ENCODE assay signal across 1 cellular context in the genomic region with DNA sequence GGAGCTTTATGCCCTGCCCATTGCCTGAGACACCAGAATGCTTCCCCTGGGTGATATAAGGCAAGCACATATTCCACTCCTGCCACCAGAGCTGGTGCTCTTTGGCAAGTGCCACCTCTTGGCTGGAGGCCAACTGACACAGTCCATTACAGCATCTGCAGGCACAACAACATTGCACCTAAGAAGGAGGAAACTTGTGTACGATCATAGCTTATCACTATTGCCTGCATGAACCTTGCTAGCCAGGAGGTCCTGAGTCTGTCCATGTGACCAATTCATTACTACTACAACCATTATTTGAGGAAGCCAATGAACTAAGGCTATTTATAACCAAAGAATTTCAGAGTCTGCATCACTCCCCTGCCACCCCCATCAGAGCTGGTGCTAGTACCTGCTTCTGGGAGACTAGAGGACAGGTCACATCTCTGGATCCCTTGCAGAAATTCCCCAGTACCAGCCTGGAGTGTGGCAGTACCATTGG.
TF ChIP-seq lines count a peak whose summit lies in the region.

No MANE protein-coding gene starts in this region.

TF ChIP-seq in HepG2, 621 proteins besides CTCF, POLR2A, EP300 and RAD21 (continued from another document):
- TF ChIP-seq, protein P1, sequence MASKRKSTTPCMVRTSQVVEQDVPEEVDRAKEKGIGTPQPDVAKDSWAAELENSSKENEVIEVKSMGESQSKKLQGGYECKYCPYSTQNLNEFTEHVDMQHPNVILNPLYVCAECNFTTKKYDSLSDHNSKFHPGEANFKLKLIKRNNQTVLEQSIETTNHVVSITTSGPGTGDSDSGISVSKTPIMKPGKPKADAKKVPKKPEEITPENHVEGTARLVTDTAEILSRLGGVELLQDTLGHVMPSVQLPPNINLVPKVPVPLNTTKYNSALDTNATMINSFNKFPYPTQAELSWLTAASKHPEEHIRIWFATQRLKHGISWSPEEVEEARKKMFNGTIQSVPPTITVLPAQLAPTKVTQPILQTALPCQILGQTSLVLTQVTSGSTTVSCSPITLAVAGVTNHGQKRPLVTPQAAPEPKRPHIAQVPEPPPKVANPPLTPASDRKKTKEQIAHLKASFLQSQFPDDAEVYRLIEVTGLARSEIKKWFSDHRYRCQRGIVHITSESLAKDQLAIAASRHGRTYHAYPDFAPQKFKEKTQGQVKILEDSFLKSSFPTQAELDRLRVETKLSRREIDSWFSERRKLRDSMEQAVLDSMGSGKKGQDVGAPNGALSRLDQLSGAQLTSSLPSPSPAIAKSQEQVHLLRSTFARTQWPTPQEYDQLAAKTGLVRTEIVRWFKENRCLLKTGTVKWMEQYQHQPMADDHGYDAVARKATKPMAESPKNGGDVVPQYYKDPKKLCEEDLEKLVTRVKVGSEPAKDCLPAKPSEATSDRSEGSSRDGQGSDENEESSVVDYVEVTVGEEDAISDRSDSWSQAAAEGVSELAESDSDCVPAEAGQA (IDR thresholded peaks at IDR 0.05; ENCODE audit: low read depth): no peak
- TF ChIP-seq, protein P1 (CRISPR knock-in tag; IDR thresholded peaks at IDR 0.05; ENCODE audit: borderline replicate concordance): no peak
- TF ChIP-seq, protein P2, sequence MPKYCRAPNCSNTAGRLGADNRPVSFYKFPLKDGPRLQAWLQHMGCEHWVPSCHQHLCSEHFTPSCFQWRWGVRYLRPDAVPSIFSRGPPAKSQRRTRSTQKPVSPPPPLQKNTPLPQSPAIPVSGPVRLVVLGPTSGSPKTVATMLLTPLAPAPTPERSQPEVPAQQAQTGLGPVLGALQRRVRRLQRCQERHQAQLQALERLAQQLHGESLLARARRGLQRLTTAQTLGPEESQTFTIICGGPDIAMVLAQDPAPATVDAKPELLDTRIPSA (CRISPR knock-in tag; IDR thresholded peaks at IDR 0.05; ENCODE audit: borderline replicate concordance): no peak
- TF ChIP-seq ZNF354B (CRISPR knock-in tag; IDR thresholded peaks at IDR 0.05): no peak
- TF ChIP-seq ZNF672 (CRISPR knock-in tag; IDR thresholded peaks at IDR 0.05): no peak
- no peak for TF ChIP-seq ZNF317 (CRISPR knock-in tag; IDR thresholded peaks at IDR 0.05)
